10 cellular contexts compared by ENCODE assay signal in genomic region chr14:100408350-100409015, GRCh38. TPM values are rescaled to one million over a fixed set of nuclear protein-coding genes. Genes with fewer than 3 reads are reported as not detected.
DNase-seq lines count a peak whose midpoint lies in the region; FAIRE-seq lines count a peak whose summit lies in the region.
"Had no signal": no experiment of that assay in that cellular context is flagged by ENCODE, and none has a peak within 500 bp of the region (broad histone marks: within the 10 kb centered on the region; RNA-seq: fewer than 3 reads in every experiment).

No MANE protein-coding gene starts in this region.

- no peak for FAIRE-seq in frontal cortex (lab: Jason Lieb, UNC)

- DNase-seq in A172 (ENCODE audit: low spot score): peak; percentile 81
- peak; percentile 77 for DNase-seq in HCEC 1CT
- DNase-seq in SIG-M5 (lab: John Stamatoyannopoulos, UW): peak; percentile 46
- peak in 31 of 42 donors; percentile 22 to 78 (median 54) for DNase-seq in head of caudate nucleus
- no peak for DNase-seq in NCI-H1092 (lab: John Stamatoyannopoulos, UW)
- no peak for DNase-seq in GM19238 (ENCODE audit: insufficient read length, low spot score)
- no peak for DNase-seq in NCI-H1930 (lab: John Stamatoyannopoulos, UW)
- DNase-seq in frontal cortex (ENCODE audit: low spot score in 2 of 2): no peak
- DNase-seq: activated gamma-delta T cell treated with Interleukin-2 at 50 U/mL for 16 hours; stimulated activated naive CD4-positive, alpha-beta T cell treated with Interleukin-2 at 50 U/mL for 16 hours had no signal

- intact Hi-C loops in head of caudate nucleus (cut with DNase I): no loop called here

RNA-seq across cellular contexts. Expression of gene WDR25, which starts 32.2 kb away (rescaled TPM):
- total RNA-seq in A172 (2014; rRNA removed; shearing (Covaris generic)): 11.2 and 12.9 TPM in 2 replicates
- 15.5 TPM for total RNA-seq in frontal cortex

Comparison
In these comparisons a context has a peak if more than half of its experiments do, and no peak if none do; other contexts are left out.
1. DNase-seq: peak in A172 (single experiment), HCEC 1CT (single experiment), SIG-M5 (single experiment) and head of caudate nucleus (31 of 42); none in NCI-H1092 (single experiment), GM19238 (single experiment), NCI-H1930 (0 of 2) and frontal cortex (0 of 2).